Comparison of ENCODE assay signal across 12 cellular contexts in genomic region chr16:58125781-58126335, GRCh38. TPM values are rescaled to one million over a fixed set of nuclear protein-coding genes. Genes with fewer than 3 reads are reported as not detected.
A peak's percentile ranks its signal among the peaks of the same experiment; 100 is the strongest.
DNase-seq lines count a peak whose midpoint lies in the region; ATAC-seq, FAIRE-seq and TF ChIP-seq lines count a peak whose summit lies in the region.
"Had no signal": no experiment of that assay in that cellular context is flagged by ENCODE, and none has a peak within 500 bp of the region (broad histone marks: within the 10 kb centered on the region; RNA-seq: fewer than 3 reads in every experiment).

No MANE protein-coding gene starts in this region.

- H3K4me2 ChIP-seq in HepG2 (ENCODE audit: low read depth, low read length) = peak overlapping the region; percentile 93
- peak overlapping the region; percentile 96 for H3K4me2 ChIP-seq in keratinocyte (ENCODE audit: control insufficient read depth, extremely low read depth, insufficient read depth, low read depth, low read length)

- peak overlapping the region; percentile 55 for H3K27ac Mint-ChIP-seq in activated T-helper 2 cell treated with anti-CD3 and anti-CD28 coated beads, Interferon-gamma antibody, Interleukin-2, Interleukin-4, amounts not matched to agents 10 μg/mL and 5 μg/mL and 100 μg/mL, durations not matched to agents 14 hours and 24 hours and 36 hours

- DNase-seq in HepG2 (ENCODE audit: low spot score) (no peak), right lobe of liver (no peak), keratinocyte (ENCODE audit: low read depth, low spot score) (no peak), left lung (no peak)
- DNase-seq in activated T-helper 2 cell treated with anti-CD3 and anti-CD28 coated beads, Interferon-gamma antibody, Interleukin-2, Interleukin-4, amounts not matched to agents 10 μg/mL and 5 μg/mL and 100 μg/mL, durations not matched to agents 14 hours and 24 hours and 36 hours (ENCODE audit: low spot score) = no peak
- DNase-seq in stimulated activated CD4-positive, alpha-beta T cell treated with anti-CD3 and anti-CD28 coated beads, Interleukin-15, amount 100 ng/mL, for 24 hours = no peak
- DNase-seq: activated CD8-positive, alpha-beta memory T cell treated with anti-CD3 and anti-CD28 coated beads, Interleukin-2, amount 50 U/mL, for 4 hours; Caco-2; NCI-H2081; stimulated activated naive CD4-positive, alpha-beta T cell treated with Interleukin-2 at 50 U/mL for 16 hours had no signal

- FAIRE-seq in HepG2 (lab: Jason Lieb, UNC) (no peak), keratinocyte (lab: Jason Lieb, UNC) (no peak)

- H3K27ac ChIP-seq in HepG2 (ENCODE audit: extremely low read length, insufficient read depth, low read length) = no peak overlapping the region
- peak overlapping the region in 1 of 3 donors; percentile 88 for H3K27ac ChIP-seq in right lobe of liver
- H3K27ac ChIP-seq in keratinocyte (ENCODE audit: control insufficient read depth, insufficient read depth, low read length) = peak overlapping the region; percentile 63
- H3K27ac ChIP-seq in left lung = no peak overlapping the region

- H3K9ac ChIP-seq in HepG2 (ENCODE audit: insufficient read depth, low read depth, low read length) (no peak overlapping the region), keratinocyte (ENCODE audit: control insufficient read depth, extremely low read depth, insufficient read depth, low read length) (no peak overlapping the region)

- in situ Hi-C loops in HepG2 (cut with HindIII; ENCODE audit: extremely low pct_ligation_motif_present, low pct_unique_long_range_greater_than_20kb) = loop anchor here (5.0 kb wide), 1 partner anchor 104 kb away; no protein-coding TSS in a partner anchor

- intact Hi-C loops in HepG2 (cut with micrococcal nuclease; ENCODE audit: unreplicated experiment) = no loop called here
- intact Hi-C loops in right lobe of liver (cut with DNase I) = no loop called here
- intact Hi-C loops in activated T-helper 2 cell treated with anti-CD3 and anti-CD28 coated beads, Interferon-gamma antibody, Interleukin-2, Interleukin-4, amounts not matched to agents 10 μg/mL and 5 μg/mL and 100 μg/mL, durations not matched to agents 14 hours and 24 hours and 36 hours (cut with micrococcal nuclease) = loop anchor here (5.0 to 10.0 kb wide), 2 partner anchors 231 to 514 kb away; no protein-coding TSS in a partner anchor
- intact Hi-C loops in left lung (cut with DNase I) = loop anchor here in 1 of 2 donors (10.0 kb wide), 1 partner anchor 101 kb away; the partner anchor contains the start of gene MMP15

- peaks cover 6% of the 10 kb centered on the region for H3K36me3 Mint-ChIP-seq in activated T-helper 2 cell treated with anti-CD3 and anti-CD28 coated beads, Interferon-gamma antibody, Interleukin-2, Interleukin-4, amounts not matched to agents 10 μg/mL and 5 μg/mL and 100 μg/mL, durations not matched to agents 14 hours and 24 hours and 36 hours (ENCODE audit: low read depth)

- H3K27me3 Mint-ChIP-seq in activated T-helper 2 cell treated with anti-CD3 and anti-CD28 coated beads, Interferon-gamma antibody, Interleukin-2, Interleukin-4, amounts not matched to agents 10 μg/mL and 5 μg/mL and 100 μg/mL, durations not matched to agents 14 hours and 24 hours and 36 hours (ENCODE audit: low read depth) = no peaks in the 10 kb centered on the region

- no peaks in the 10 kb centered on the region for H3K9me3 ChIP-seq in HepG2 (ENCODE audit: low read length)
- no peaks in the 10 kb centered on the region for H3K9me3 ChIP-seq in right lobe of liver
- H3K9me3 ChIP-seq in keratinocyte (ENCODE audit: control insufficient read depth, low read depth, low read length) = no peaks in the 10 kb centered on the region
- no peaks in the 10 kb centered on the region for H3K9me3 ChIP-seq in left lung
- H3K9me3 ChIP-seq: Caco-2 had no signal

- CTCF ChIA-PET in HepG2 (lab: Yijun Ruan, JAX; ENCODE audit: low intra/inter-chr PET ratio, low total read pairs) = interaction anchor here (1.7 kb wide), 1 partner anchor 105 kb away, joined by 4 read pairs; no protein-coding TSS in a partner anchor

- TF ChIP-seq EP300 in HepG2 (IDR thresholded peaks at IDR 0.05; ENCODE audit: low read depth in 2 of 2, low read length in 2 of 2) = no peak
- TF ChIP-seq EP300 in HepG2 (CRISPR knock-in tag; IDR thresholded peaks at IDR 0.05; ENCODE audit: borderline replicate concordance) = no peak

- WGBS in HepG2 (ENCODE audit: low lambda C conversion rate) = 92% methylated on average over 10 of the region's 10 CpGs
- 58% methylated on average over 10 of the region's 10 CpGs for WGBS in right lobe of liver (ENCODE audit: insufficient coverage, low coverage, low lambda C conversion rate, missing lambda C conversion rate)

- no peak overlapping the region; a peak in 1 of 6 replicates for H3K4me3 ChIP-seq in HepG2 (replicated peaks in 1 of 3; ENCODE audit: insufficient read depth in 1 of 3, low read depth in 2 of 3, low read length in 3 of 3)
- peak overlapping the region in 1 of 3 donors; percentile 1 for H3K4me3 ChIP-seq in right lobe of liver
- peak overlapping the region in 1 of 3 experiments; percentile 35 for H3K4me3 ChIP-seq in keratinocyte (ENCODE audit: control insufficient read depth in 2 of 3, extremely low read depth in 1 of 3, insufficient read depth in 2 of 3, low read depth in 1 of 3, low read length in 3 of 3)
- H3K4me3 ChIP-seq in left lung = no peak overlapping the region

- ATAC-seq in HepG2 (no peak), right lobe of liver (no peak), HG03469 (IDR thresholded peaks at IDR 0.05; ENCODE audit: unreplicated experiment) (no peak), left lung (no peak), GM18867 (IDR thresholded peaks at IDR 0.05; ENCODE audit: unreplicated experiment) (no peak)

- H3K27me3 ChIP-seq in HepG2 (ENCODE audit: control insufficient read depth in 1 of 2, insufficient read depth in 2 of 2, low read length in 2 of 2) (no peaks in the 10 kb centered on the region), right lobe of liver (no peaks in the 10 kb centered on the region), keratinocyte (ENCODE audit: control insufficient read depth, extremely low read depth, insufficient read depth, low read length) (no peaks in the 10 kb centered on the region), left lung (no peaks in the 10 kb centered on the region)

- H3K4me1 Mint-ChIP-seq in activated T-helper 2 cell treated with anti-CD3 and anti-CD28 coated beads, Interferon-gamma antibody, Interleukin-2, Interleukin-4, amounts not matched to agents 10 μg/mL and 5 μg/mL and 100 μg/mL, durations not matched to agents 14 hours and 24 hours and 36 hours (ENCODE audit: low read depth) = peaks cover 48% of the 10 kb centered on the region

- H4K20me1 ChIP-seq in HepG2 (ENCODE audit: insufficient read depth, low read length) (peaks cover 62% of the 10 kb centered on the region), keratinocyte (ENCODE audit: control insufficient read depth, extremely low read depth, insufficient read depth, low read length) (no peaks in the 10 kb centered on the region)

- TF ChIP-seq POLR2A in HepG2 (IDR thresholded peaks at IDR 0.05; ENCODE audit: insufficient read depth in 1 of 2, low read depth in 2 of 2, low read length in 2 of 2) (no peak), right lobe of liver (IDR thresholded peaks at IDR 0.05) (no peak)

- H3K4me1 ChIP-seq in HepG2 (ENCODE audit: insufficient read depth, low read length) = peaks cover 64% of the 10 kb centered on the region
- H3K4me1 ChIP-seq in right lobe of liver = peaks cover 0 to 62% (median 27%) of the 10 kb centered on the region in 4 donors
- H3K4me1 ChIP-seq in keratinocyte (ENCODE audit: control insufficient read depth, extremely low read depth, insufficient read depth, low read length) = peaks cover 50% of the 10 kb centered on the region
- H3K4me1 ChIP-seq in left lung = peaks cover 35 to 70% of the 10 kb centered on the region in 2 donors

- H3K9me1 ChIP-seq in keratinocyte (ENCODE audit: control insufficient read depth, extremely low read depth, insufficient read depth, low read length) = peaks cover 2% of the 10 kb centered on the region

- POLR2A ChIA-PET in HepG2 (lab: Yijun Ruan, JAX) = interaction anchor here (6.2 kb wide), 1 partner anchor 101 kb away, joined by 101 read pairs; the partner anchor contains the start of gene MMP15

- BruUV-seq in HepG2 (replicated peaks; lab: Mats Ljungman, UMichigan) = no TSS peak

- H3K36me3 ChIP-seq in HepG2 (replicated peaks in 1 of 2; ENCODE audit: control insufficient read depth in 1 of 2, insufficient read depth in 2 of 2, low read length in 2 of 2) (0 out of 5 replicates have a peak, but pooled peaks cover 0 to 2% of the 10 kb centered on the region in 2 experiments), right lobe of liver (no peaks in the 10 kb centered on the region), keratinocyte (ENCODE audit: control insufficient read depth in 2 of 2, extremely low read depth in 1 of 2, insufficient read depth in 2 of 2, low read length in 2 of 2) (no peaks in the 10 kb centered on the region), left lung (no peaks in the 10 kb centered on the region)

- H3K4me3 Mint-ChIP-seq in activated T-helper 2 cell treated with anti-CD3 and anti-CD28 coated beads, Interferon-gamma antibody, Interleukin-2, Interleukin-4, amounts not matched to agents 10 μg/mL and 5 μg/mL and 100 μg/mL, durations not matched to agents 14 hours and 24 hours and 36 hours (ENCODE audit: low read depth) = peak overlapping the region; percentile 13

- H2AFZ ChIP-seq in HepG2 (ENCODE audit: low read length) = no peak overlapping the region
- no peak overlapping the region for H2AFZ ChIP-seq in keratinocyte (ENCODE audit: control insufficient read depth, low read length)

- dilution Hi-C loops in keratinocyte (cut with MboI; ENCODE audit: extremely low pct_ligation_motif_present, low sequenced_read_pairs) = no loop called here

- H3K79me2 ChIP-seq in HepG2 (ENCODE audit: insufficient read depth, low read length) (peaks cover 74% of the 10 kb centered on the region), keratinocyte (ENCODE audit: control insufficient read depth, insufficient read depth, low read length) (peaks cover 65% of the 10 kb centered on the region)

- TF ChIP-seq CTCF in HepG2 (CRISPR knock-in tag; IDR thresholded peaks at IDR 0.05) = no peak
- no peak for TF ChIP-seq CTCF in right lobe of liver (IDR thresholded peaks at IDR 0.05)
- no peak for TF ChIP-seq CTCF in keratinocyte (optimal IDR thresholded peaks at IDR 0.05 in 1 of 3, IDR thresholded peaks at IDR 0.05 in 1 of 3, conservative IDR thresholded peaks at IDR 0.05 in 1 of 3; ENCODE audit: extremely low read depth in 1 of 3, insufficient read depth in 2 of 3, low read length in 3 of 3)
- TF ChIP-seq CTCF in left lung (IDR thresholded peaks at IDR 0.05) = no peak

- no peak for TF ChIP-seq RAD21 in HepG2 (CRISPR knock-in tag; IDR thresholded peaks at IDR 0.05)

- H3K9me3 Mint-ChIP-seq in activated T-helper 2 cell treated with anti-CD3 and anti-CD28 coated beads, Interferon-gamma antibody, Interleukin-2, Interleukin-4, amounts not matched to agents 10 μg/mL and 5 μg/mL and 100 μg/mL, durations not matched to agents 14 hours and 24 hours and 36 hours = no peaks in the 10 kb centered on the region

RNA-seq across cellular contexts. Expression of gene CFAP20, which starts 3.3 kb away (rescaled TPM):
- 87.4 and 103 TPM in 2 replicates for total RNA-seq in HepG2 (2016; rRNA removed; fragmentation: Illumina TruSeq; extraction: Trizol)
- 20.4 and 23.7 TPM in 2 replicates for total RNA-seq in HepG2 (2016; cell fraction: cytosol; rRNA removed; fragmentation: Illumina TruSeq; extraction: Trizol; ENCODE audit: low read depth)
- 90.5 and 106 TPM in 2 replicates for total RNA-seq in HepG2 (2016; cell fraction: insoluble cytoplasmic fraction; rRNA removed; fragmentation: Illumina TruSeq; extraction: Trizol)
- 20.9 and 22.6 TPM in 2 replicates for total RNA-seq in HepG2 (2016; cell fraction: membrane; rRNA removed; fragmentation: Illumina TruSeq; extraction: Trizol)
- total RNA-seq in HepG2 (2016; cell fraction: nucleus; rRNA removed; fragmentation: Illumina TruSeq; extraction: Trizol) = 54.6 and 63.8 TPM in 2 replicates
- polyA plus RNA-seq in HepG2 (2011; rRNA removed) = 62.3 and 73.1 TPM in 2 replicates
- polyA plus RNA-seq in HepG2 (2011; cell fraction: cytosol; rRNA removed) = 55.6 and 61.8 TPM in 2 replicates
- 43.8 and 64.6 TPM in 2 replicates for polyA plus RNA-seq in HepG2 (2011; cell fraction: nucleus; rRNA removed)
- 38.8 and 48.5 TPM in 2 replicates for polyA plus RNA-seq in HepG2 (2012)
- 8.6 and 8.9 TPM in 2 replicates for polyA plus RNA-seq in HepG2 (2016; cell fraction: cytosol; fragmentation: Illumina TruSeq; extraction: Trizol; ENCODE audit: low read depth)
- 99.6 and 104 TPM in 2 replicates for polyA plus RNA-seq in HepG2 (2016; cell fraction: insoluble cytoplasmic fraction; fragmentation: Illumina TruSeq; extraction: Trizol; ENCODE audit: low read depth)
- 10.4 and 12.5 TPM in 2 replicates for polyA plus RNA-seq in HepG2 (2016; cell fraction: membrane; fragmentation: Illumina TruSeq; extraction: Trizol; ENCODE audit: low read depth)
- 91.7 and 107 TPM in 2 replicates for polyA plus RNA-seq in HepG2 (2016; cell fraction: nucleus; fragmentation: Illumina TruSeq; extraction: Trizol; ENCODE audit: insufficient read depth, low read depth)
- polyA minus RNA-seq in HepG2 (2011; rRNA and poly(A)+ RNA removed; ENCODE audit: low replicate concordance) = 62.6 and 62.7 TPM in 2 replicates
- polyA minus RNA-seq in HepG2 (2011; cell fraction: cytosol; rRNA and poly(A)+ RNA removed) = 32.8 and 51.6 TPM in 2 replicates
- 30.4 and 37.3 TPM in 2 replicates for polyA minus RNA-seq in HepG2 (2011; cell fraction: nucleus; rRNA and poly(A)+ RNA removed)
- 10 to 100 TPM in 5 of 6 experiments, 1 to 10 TPM in 1; 7.8 to 38.7 (median 18.1) TPM for total RNA-seq in right lobe of liver
- 51.6 and 51.7 TPM in 2 replicates for total RNA-seq in activated T-helper 2 cell treated with anti-CD3 and anti-CD28 coated beads, Interferon-gamma antibody, Interleukin-2, Interleukin-4, amounts not matched to agents 10 μg/mL and 5 μg/mL and 100 μg/mL, durations not matched to agents 14 hours and 24 hours and 36 hours
- 41.0 to 52.0 TPM (median 51.9 TPM) in 3 replicates for polyA plus RNA-seq in keratinocyte
- polyA plus RNA-seq in keratinocyte (2011; ENCODE audit: low read depth) = 79.6 TPM
- 39.0 and 48.7 TPM in 2 replicates for polyA plus RNA-seq in keratinocyte (2011; cell fraction: cytosol; rRNA removed)
- 45.6 and 48.6 TPM in 2 replicates for polyA plus RNA-seq in keratinocyte (2011; cell fraction: nucleus; rRNA removed)
- 32.2 and 37.5 TPM in 2 replicates for polyA plus RNA-seq in keratinocyte (2012; ENCODE audit: low replicate concordance)
- 16.8 to 41.3 TPM (median 21.2 TPM) in 3 replicates for polyA minus RNA-seq in keratinocyte
- 39.5 TPM for polyA minus RNA-seq in keratinocyte (2011; cell fraction: cytosol; rRNA and poly(A)+ RNA removed)
- polyA minus RNA-seq in keratinocyte (2011; cell fraction: nucleus; rRNA and poly(A)+ RNA removed) = 12.7 and 17.3 TPM in 2 replicates
- 10 to 100 TPM; 26.0 to 27.6 TPM for total RNA-seq in left lung
